Comparison of ENCODE assay signal across 1 cellular context in the genomic region with DNA sequence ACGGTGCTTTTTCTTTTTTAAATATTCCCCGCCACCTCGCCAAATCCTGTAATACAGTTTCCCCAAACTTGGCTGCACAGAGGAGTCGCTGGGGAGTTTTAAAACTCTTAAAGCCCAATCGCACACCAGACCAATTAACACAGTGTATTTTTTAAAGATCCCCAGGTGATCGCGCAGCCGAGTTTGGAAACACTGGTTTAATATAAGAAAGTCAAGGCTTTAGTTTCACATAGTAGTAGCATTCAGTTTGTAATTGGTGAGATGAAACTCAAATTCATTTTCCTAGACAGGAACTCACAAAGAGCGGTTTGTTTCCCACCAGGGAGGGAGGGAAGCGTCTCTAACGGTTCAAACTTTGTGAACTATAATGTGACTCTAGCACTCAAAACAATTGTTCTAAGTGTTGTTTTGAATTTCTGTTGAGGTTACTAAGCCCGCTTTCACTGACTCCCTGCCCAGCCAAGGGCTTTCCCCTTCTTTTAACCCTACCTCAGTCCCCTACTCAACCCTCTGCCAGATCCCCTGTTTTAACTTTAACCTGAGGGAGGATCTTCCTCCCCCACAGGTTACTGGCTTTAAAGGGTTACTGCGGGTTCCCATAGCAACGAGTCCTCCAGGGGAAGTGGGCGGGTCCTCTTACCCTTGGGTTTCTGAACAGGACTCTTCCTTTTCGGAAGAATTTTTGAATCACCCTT.
TF ChIP-seq lines count a peak whose summit lies in the region.

No MANE protein-coding gene starts in this region.

TF ChIP-seq in HepG2, 621 proteins besides CTCF, POLR2A, EP300 and RAD21 (continues in another document):
- no peak for TF ChIP-seq ZNF710 (CRISPR knock-in tag; IDR thresholded peaks at IDR 0.05; ENCODE audit: borderline replicate concordance)
- TF ChIP-seq MAFK (conservative IDR thresholded peaks at IDR 0.05 in 1 of 2, IDR thresholded peaks at IDR 0.05 in 1 of 2; ENCODE audit: low read length in 2 of 2) = no peak
- TF ChIP-seq, protein P1, sequence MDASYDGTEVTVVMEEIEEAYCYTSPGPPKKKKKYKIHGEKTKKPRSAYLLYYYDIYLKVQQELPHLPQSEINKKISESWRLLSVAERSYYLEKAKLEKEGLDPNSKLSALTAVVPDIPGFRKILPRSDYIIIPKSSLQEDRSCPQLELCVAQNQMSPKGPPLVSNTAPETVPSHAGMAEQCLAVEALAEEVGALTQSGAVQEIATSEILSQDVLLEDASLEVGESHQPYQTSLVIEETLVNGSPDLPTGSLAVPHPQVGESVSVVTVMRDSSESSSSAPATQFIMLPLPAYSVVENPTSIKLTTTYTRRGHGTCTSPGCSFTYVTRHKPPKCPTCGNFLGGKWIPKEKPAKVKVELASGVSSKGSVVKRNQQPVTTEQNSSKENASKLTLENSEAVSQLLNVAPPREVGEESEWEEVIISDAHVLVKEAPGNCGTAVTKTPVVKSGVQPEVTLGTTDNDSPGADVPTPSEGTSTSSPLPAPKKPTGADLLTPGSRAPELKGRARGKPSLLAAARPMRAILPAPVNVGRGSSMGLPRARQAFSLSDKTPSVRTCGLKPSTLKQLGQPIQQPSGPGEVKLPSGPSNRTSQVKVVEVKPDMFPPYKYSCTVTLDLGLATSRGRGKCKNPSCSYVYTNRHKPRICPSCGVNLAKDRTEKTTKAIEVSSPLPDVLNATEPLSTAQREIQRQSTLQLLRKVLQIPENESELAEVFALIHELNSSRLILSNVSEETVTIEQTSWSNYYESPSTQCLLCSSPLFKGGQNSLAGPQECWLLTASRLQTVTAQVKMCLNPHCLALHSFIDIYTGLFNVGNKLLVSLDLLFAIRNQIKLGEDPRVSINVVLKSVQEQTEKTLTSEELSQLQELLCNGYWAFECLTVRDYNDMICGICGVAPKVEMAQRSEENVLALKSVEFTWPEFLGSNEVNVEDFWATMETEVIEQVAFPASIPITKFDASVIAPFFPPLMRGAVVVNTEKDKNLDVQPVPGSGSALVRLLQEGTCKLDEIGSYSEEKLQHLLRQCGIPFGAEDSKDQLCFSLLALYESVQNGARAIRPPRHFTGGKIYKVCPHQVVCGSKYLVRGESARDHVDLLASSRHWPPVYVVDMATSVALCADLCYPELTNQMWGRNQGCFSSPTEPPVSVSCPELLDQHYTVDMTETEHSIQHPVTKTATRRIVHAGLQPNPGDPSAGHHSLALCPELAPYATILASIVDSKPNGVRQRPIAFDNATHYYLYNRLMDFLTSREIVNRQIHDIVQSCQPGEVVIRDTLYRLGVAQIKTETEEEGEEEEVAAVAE (CRISPR knock-in tag; IDR thresholded peaks at IDR 0.05; ENCODE audit: borderline replicate concordance) = 0 out of 2 replicates have a peak, but pooled peaks have one; percentile 51
- no peak for TF ChIP-seq PAX8 (CRISPR knock-in tag; IDR thresholded peaks at IDR 0.05; ENCODE audit: borderline replicate concordance)
- peak; percentile 81; the same call in 1 of the 3 replicates for TF ChIP-seq MXI1 (IDR thresholded peaks at IDR 0.05; ENCODE audit: borderline replicate concordance, low read depth, low read length)
- no peak for TF ChIP-seq ZBTB43 (CRISPR knock-in tag; conservative IDR thresholded peaks at IDR 0.05)
- TF ChIP-seq ZNF879 (CRISPR knock-in tag; IDR thresholded peaks at IDR 0.05) = 0 out of 2 replicates have a peak, but pooled peaks have one; percentile 44
- TF ChIP-seq ZNF792 (CRISPR knock-in tag; IDR thresholded peaks at IDR 0.05) = no peak
- no peak for TF ChIP-seq ZNF260 (CRISPR knock-in tag; IDR thresholded peaks at IDR 0.05; ENCODE audit: borderline replicate concordance, low read depth)
- TF ChIP-seq ZBTB38 (CRISPR knock-in tag; IDR thresholded peaks at IDR 0.05) = no peak
- TF ChIP-seq SPEN (CRISPR knock-in tag; IDR thresholded peaks at IDR 0.05; ENCODE audit: low read depth) = no peak
- no peak for TF ChIP-seq ZNF639 (CRISPR knock-in tag; conservative IDR thresholded peaks at IDR 0.05)
- TF ChIP-seq NFE2L1 (CRISPR knock-in tag; IDR thresholded peaks at IDR 0.05; ENCODE audit: borderline replicate concordance) = no peak
- TF ChIP-seq NBN (conservative IDR thresholded peaks at IDR 0.05) = no peak
- no peak for TF ChIP-seq ZSCAN31 (CRISPR knock-in tag; IDR thresholded peaks at IDR 0.05; ENCODE audit: low read depth)
- no peak for TF ChIP-seq ELF4 (CRISPR knock-in tag; IDR thresholded peaks at IDR 0.05; ENCODE audit: borderline replicate concordance)
- 0 out of 2 replicates have a peak, but pooled peaks have one; percentile 47 for TF ChIP-seq KLF12 (CRISPR knock-in tag; IDR thresholded peaks at IDR 0.05; ENCODE audit: borderline replicate concordance)
- TF ChIP-seq RNF219 (CRISPR knock-in tag; IDR thresholded peaks at IDR 0.05) = no peak
- no peak for TF ChIP-seq NFATC3 (CRISPR knock-in tag; IDR thresholded peaks at IDR 0.05)
- no peak for TF ChIP-seq DBP (CRISPR knock-in tag; IDR thresholded peaks at IDR 0.05; ENCODE audit: not compliant biosample characterization)
- TF ChIP-seq NFIC (IDR thresholded peaks at IDR 0.05; ENCODE audit: low read length) = no peak
- TF ChIP-seq ZBTB40 (IDR thresholded peaks at IDR 0.05) = no peak
- TF ChIP-seq ZBTB40 (CRISPR knock-in tag; IDR thresholded peaks at IDR 0.05) = no peak
- TF ChIP-seq ZBTB20 (CRISPR knock-in tag; IDR thresholded peaks at IDR 0.05; ENCODE audit: borderline replicate concordance, low read depth) = no peak
- peak; percentile 94 for TF ChIP-seq ZSCAN12 (CRISPR knock-in tag; IDR thresholded peaks at IDR 0.05)
- peak; percentile 10; the same call in 1 of the 2 replicates for TF ChIP-seq STAG1 (CRISPR knock-in tag; IDR thresholded peaks at IDR 0.05)
- no peak; the same call in 1 of the 2 replicates for TF ChIP-seq PPARG (CRISPR knock-in tag; conservative IDR thresholded peaks at IDR 0.05)
- no peak for TF ChIP-seq SCMH1 (CRISPR knock-in tag; IDR thresholded peaks at IDR 0.05; ENCODE audit: borderline replicate concordance)
- no peak for TF ChIP-seq GATA4 (IDR thresholded peaks at IDR 0.05; ENCODE audit: borderline replicate concordance, low read depth)
- TF ChIP-seq, protein P2, sequence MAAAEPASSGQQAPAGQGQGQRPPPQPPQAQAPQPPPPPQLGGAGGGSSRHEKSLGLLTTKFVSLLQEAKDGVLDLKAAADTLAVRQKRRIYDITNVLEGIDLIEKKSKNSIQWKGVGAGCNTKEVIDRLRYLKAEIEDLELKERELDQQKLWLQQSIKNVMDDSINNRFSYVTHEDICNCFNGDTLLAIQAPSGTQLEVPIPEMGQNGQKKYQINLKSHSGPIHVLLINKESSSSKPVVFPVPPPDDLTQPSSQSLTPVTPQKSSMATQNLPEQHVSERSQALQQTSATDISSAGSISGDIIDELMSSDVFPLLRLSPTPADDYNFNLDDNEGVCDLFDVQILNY (CRISPR knock-in tag; conservative IDR thresholded peaks at IDR 0.05) = no peak
- no peak for TF ChIP-seq ZNF768 (CRISPR knock-in tag; IDR thresholded peaks at IDR 0.05)
